ENCODE assay signal across 39 cellular contexts in the genomic region with DNA sequence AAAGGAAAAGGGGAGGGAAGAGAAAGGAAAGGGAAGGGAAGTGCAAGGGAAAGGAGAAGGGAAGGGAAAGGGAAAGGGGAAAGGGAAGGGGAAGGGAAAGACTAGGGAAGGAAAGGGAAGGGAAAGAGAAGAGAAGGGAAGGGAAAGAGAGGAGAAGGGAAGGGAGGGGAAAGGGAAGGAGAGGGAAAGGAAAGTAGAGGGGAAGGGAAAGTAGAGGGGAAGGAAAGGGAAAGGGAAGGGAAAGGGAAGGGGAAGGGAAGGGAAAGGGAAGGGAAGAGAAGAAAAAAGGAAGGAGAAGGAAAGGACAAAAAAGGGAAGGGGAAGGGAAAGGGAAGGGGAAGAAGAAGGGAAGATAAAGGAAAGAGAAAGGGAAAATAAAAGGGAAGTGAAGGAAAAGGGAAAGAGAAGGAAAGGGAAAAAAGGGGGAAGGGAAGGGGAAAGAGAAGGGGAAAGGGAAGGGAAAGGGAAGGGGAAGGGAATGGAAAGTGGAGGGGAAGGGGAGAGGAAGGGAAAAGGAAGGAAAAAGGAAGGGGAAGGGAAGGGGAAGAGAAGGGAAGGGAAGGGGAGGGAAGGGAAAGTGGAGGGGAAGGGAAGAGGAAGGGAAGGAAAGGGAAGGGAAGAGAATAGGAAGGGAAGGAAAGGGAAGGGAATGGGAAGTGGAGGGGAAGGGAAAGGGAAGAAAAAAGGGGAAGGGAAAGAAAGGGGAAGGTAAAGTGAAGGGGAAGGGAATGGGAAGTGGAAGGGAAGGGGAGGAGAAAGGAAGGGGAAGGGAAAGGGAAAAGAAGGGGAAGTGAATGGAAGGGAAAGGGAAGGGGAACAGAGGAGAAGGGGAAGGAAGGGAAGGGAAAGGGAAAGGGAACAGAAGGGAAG.
"Had no signal": no experiment of that assay in that cellular context is flagged by ENCODE, and none has a peak within 500 bp of the region (broad histone marks: within the 10 kb centered on the region; RNA-seq: fewer than 3 reads in every experiment).

No MANE protein-coding gene starts in this region.

- H3K36me3 ChIP-seq: ascending aorta, cardiac muscle cell had no signal

- H3K4me3 Mint-ChIP-seq: activated CD4-positive, alpha-beta memory T cell treated with anti-CD3 and anti-CD28 coated beads, Interleukin-2, amount 10 ng/mL, durations not matched to agents 7 days and 5 days; activated CD4-positive, alpha-beta T cell treated with anti-CD3 and anti-CD28 coated beads for 36 hours; activated CD4-positive, alpha-beta T cell treated with anti-CD3 and anti-CD28 coated beads, Interleukin-2, amount 10 ng/mL, durations not matched to agents 7 days and 5 days; activated CD8-positive, alpha-beta memory T cell treated with anti-CD3 and anti-CD28 coated beads, Interleukin-2, amount 10 ng/mL, durations not matched to agents 7 days and 5 days; activated CD8-positive, alpha-beta T cell treated with anti-CD3 and anti-CD28 coated beads, Interleukin-2, amount 10 ng/mL, durations not matched to agents 7 days and 5 days; activated naive CD4-positive, alpha-beta T cell treated with anti-CD3 and anti-CD28 coated beads, Interleukin-2, amount 10 ng/mL, durations not matched to agents 7 days and 5 days; activated naive CD4-positive, alpha-beta T cell treated with anti-CD3 and anti-CD28 coated beads, Interleukin-2, amount 50 U/mL, for 24 hours; activated naive CD8-positive, alpha-beta T cell; activated naive CD8-positive, alpha-beta T cell treated with anti-CD3 and anti-CD28 coated beads, Interleukin-2, amount 10 ng/mL, durations not matched to agents 7 days and 5 days; activated naive CD8-positive, alpha-beta T cell treated with anti-CD3 and anti-CD28 coated beads, Interleukin-2, amount 50 U/mL, for 24 hours; activated T-cell treated with anti-CD3 and anti-CD28 coated beads, Interleukin-2, amount 50 U/mL, for 24 hours; brain; central memory CD8-positive, alpha-beta T cell; T-helper 1 cell treated with Interleukin-12 subunit alpha and Interleukin-12 subunit beta and Interleukin-4 antibody, amounts not matched to agents 30 μg/mL and 1 μg/mL, for 36 hours; T-helper 2 cell treated with Interferon-gamma antibody and Interleukin-4, amounts not matched to agents 5 μg/mL and 100 μg/mL, for 36 hours had no signal

- H3K27ac Mint-ChIP-seq: activated CD4-positive, alpha-beta memory T cell treated with anti-CD3 and anti-CD28 coated beads, Interleukin-2, amount 10 ng/mL, durations not matched to agents 7 days and 5 days; activated CD4-positive, alpha-beta T cell treated with anti-CD3 and anti-CD28 coated beads for 36 hours; activated CD4-positive, alpha-beta T cell treated with anti-CD3 and anti-CD28 coated beads, Interleukin-2, amount 10 ng/mL, durations not matched to agents 7 days and 5 days; activated CD8-positive, alpha-beta memory T cell treated with anti-CD3 and anti-CD28 coated beads, Interleukin-2, amount 10 ng/mL, durations not matched to agents 7 days and 5 days; activated CD8-positive, alpha-beta T cell treated with anti-CD3 and anti-CD28 coated beads, Interleukin-2, amount 10 ng/mL, durations not matched to agents 7 days and 5 days; activated naive CD4-positive, alpha-beta T cell treated with anti-CD3 and anti-CD28 coated beads, Interleukin-2, amount 10 ng/mL, durations not matched to agents 7 days and 5 days; activated naive CD4-positive, alpha-beta T cell treated with anti-CD3 and anti-CD28 coated beads, Interleukin-2, amount 50 U/mL, for 24 hours; activated naive CD8-positive, alpha-beta T cell; activated naive CD8-positive, alpha-beta T cell treated with anti-CD3 and anti-CD28 coated beads, Interleukin-2, amount 10 ng/mL, durations not matched to agents 7 days and 5 days; activated naive CD8-positive, alpha-beta T cell treated with anti-CD3 and anti-CD28 coated beads, Interleukin-2, amount 50 U/mL, for 24 hours; activated T-cell treated with anti-CD3 and anti-CD28 coated beads, Interleukin-2, amount 50 U/mL, for 24 hours; activated T-helper 2 cell treated with anti-CD3 and anti-CD28 coated beads, Interferon-gamma antibody, Interleukin-2, Interleukin-4, amounts not matched to agents 10 μg/mL and 5 μg/mL and 100 μg/mL, durations not matched to agents 14 hours and 24 hours and 36 hours; T-helper 1 cell treated with Interleukin-12 subunit alpha and Interleukin-12 subunit beta and Interleukin-4 antibody, amounts not matched to agents 30 μg/mL and 1 μg/mL, for 36 hours; T-helper 2 cell treated with Interferon-gamma antibody and Interleukin-4, amounts not matched to agents 5 μg/mL and 100 μg/mL, for 36 hours had no signal

- DNase-seq: activated CD4-positive, alpha-beta memory T cell treated with anti-CD3 and anti-CD28 coated beads, Interleukin-2, amount 10 ng/mL, durations not matched to agents 7 days and 5 days; activated CD4-positive, alpha-beta T cell treated with anti-CD3 and anti-CD28 coated beads for 1 hour; activated CD4-positive, alpha-beta T cell treated with anti-CD3 and anti-CD28 coated beads for 36 hours; activated CD4-positive, alpha-beta T cell treated with anti-CD3 and anti-CD28 coated beads for 48 hours; activated CD4-positive, alpha-beta T cell treated with anti-CD3 and anti-CD28 coated beads, Interleukin-2, amount 10 ng/mL, durations not matched to agents 7 days and 5 days; activated CD4-positive, alpha-beta T cell treated with anti-CD3 and anti-CD28 coated beads, Interleukin-2, amount 50 U/mL, for 48 hours; activated CD4-positive, CD25-positive, alpha-beta regulatory T cell; activated CD8-positive, alpha-beta memory T cell treated with anti-CD3 and anti-CD28 coated beads for 24 hours; activated CD8-positive, alpha-beta memory T cell treated with anti-CD3 and anti-CD28 coated beads, Interleukin-2, amount 10 ng/mL, durations not matched to agents 7 days and 5 days; activated CD8-positive, alpha-beta memory T cell treated with anti-CD3 and anti-CD28 coated beads, Interleukin-2, amount 50 U/mL, for 48 hours; activated CD8-positive, alpha-beta T cell treated with anti-CD3 and anti-CD28 coated beads, Interleukin-2, amount 10 ng/mL, durations not matched to agents 7 days and 5 days; activated effector memory CD4-positive, alpha-beta T cell treated with Interleukin-2 at 50 U/mL for 16 hours; activated gamma-delta T cell; activated naive CD4-positive, alpha-beta T cell treated with anti-CD3 and anti-CD28 coated beads, Interleukin-2, amount 10 ng/mL, durations not matched to agents 7 days and 5 days; activated naive CD4-positive, alpha-beta T cell treated with Interleukin-2 at 50 U/mL for 16 hours; activated naive CD8-positive, alpha-beta T cell treated with anti-CD3 and anti-CD28 coated beads, Interleukin-2, amount 10 ng/mL, durations not matched to agents 7 days and 5 days; activated naive CD8-positive, alpha-beta T cell treated with anti-CD3 and anti-CD28 coated beads, Interleukin-2, amount 50 U/mL, for 24 hours; activated T-cell treated with anti-CD3 and anti-CD28 coated beads, Interleukin-2, amount 50 U/mL, for 24 hours; activated T-cell treated with anti-CD3 and anti-CD28 coated beads, Interleukin-2, amount 50 U/mL, for 48 hours; amygdala; anterior cingulate cortex; caudate nucleus; cerebellar nuclear complex; T-helper 1 cell; T-helper 2 cell; T-helper 9 cell had no signal

- H3K9me3 ChIP-seq: ascending aorta had no signal

- H3K27ac ChIP-seq: ascending aorta, cardiac muscle cell, VCaP had no signal

- H3K4me3 ChIP-seq: ascending aorta, cardiac muscle cell had no signal

- H3K27me3 ChIP-seq: ascending aorta, cardiac muscle cell had no signal

- H3K9me3 Mint-ChIP-seq: activated CD4-positive, alpha-beta memory T cell treated with anti-CD3 and anti-CD28 coated beads, Interleukin-2, amount 10 ng/mL, durations not matched to agents 7 days and 5 days; activated CD4-positive, alpha-beta T cell treated with anti-CD3 and anti-CD28 coated beads, Interleukin-2, amount 10 ng/mL, durations not matched to agents 7 days and 5 days; activated naive CD4-positive, alpha-beta T cell treated with anti-CD3 and anti-CD28 coated beads, Interleukin-2, amount 10 ng/mL, durations not matched to agents 7 days and 5 days; activated naive CD4-positive, alpha-beta T cell treated with anti-CD3 and anti-CD28 coated beads, Interleukin-2, amount 50 U/mL, for 24 hours; activated naive CD8-positive, alpha-beta T cell treated with anti-CD3 and anti-CD28 coated beads, Interleukin-2, amount 10 ng/mL, durations not matched to agents 7 days and 5 days; activated naive CD8-positive, alpha-beta T cell treated with anti-CD3 and anti-CD28 coated beads, Interleukin-2, amount 50 U/mL, for 24 hours; activated T-cell treated with anti-CD3 and anti-CD28 coated beads, Interleukin-2, amount 50 U/mL, for 24 hours; activated T-helper 2 cell treated with anti-CD3 and anti-CD28 coated beads, Interferon-gamma antibody, Interleukin-2, Interleukin-4, amounts not matched to agents 10 μg/mL and 5 μg/mL and 100 μg/mL, durations not matched to agents 14 hours and 24 hours and 36 hours; T-helper 1 cell treated with Interleukin-12 subunit alpha and Interleukin-12 subunit beta and Interleukin-4 antibody, amounts not matched to agents 30 μg/mL and 1 μg/mL, for 36 hours; T-helper 2 cell treated with Interferon-gamma antibody and Interleukin-4, amounts not matched to agents 5 μg/mL and 100 μg/mL, for 36 hours had no signal

- H3K27me3 Mint-ChIP-seq: activated CD4-positive, alpha-beta memory T cell treated with anti-CD3 and anti-CD28 coated beads, Interleukin-2, amount 10 ng/mL, durations not matched to agents 7 days and 5 days; activated CD8-positive, alpha-beta memory T cell treated with anti-CD3 and anti-CD28 coated beads, Interleukin-2, amount 10 ng/mL, durations not matched to agents 7 days and 5 days; activated naive CD4-positive, alpha-beta T cell treated with anti-CD3 and anti-CD28 coated beads, Interleukin-2, amount 10 ng/mL, durations not matched to agents 7 days and 5 days; activated naive CD8-positive, alpha-beta T cell treated with anti-CD3 and anti-CD28 coated beads, Interleukin-2, amount 10 ng/mL, durations not matched to agents 7 days and 5 days; brain had no signal

- ATAC-seq: activated CD4-positive, alpha-beta T cell treated with anti-CD3 and anti-CD28 coated beads for 36 hours; activated CD4-positive, CD25-positive, alpha-beta regulatory T cell treated with anti-CD3 and anti-CD28 coated beads, Interleukin-2, amount 50 U/mL, for 24 hours; activated CD8-positive, alpha-beta memory T cell treated with anti-CD3 and anti-CD28 coated beads, Interleukin-2, amount 10 ng/mL, durations not matched to agents 7 days and 5 days; activated CD8-positive, alpha-beta T cell treated with anti-CD3 and anti-CD28 coated beads, Interleukin-2, amount 10 ng/mL, durations not matched to agents 7 days and 5 days; activated naive CD8-positive, alpha-beta T cell treated with anti-CD3 and anti-CD28 coated beads, Interleukin-2, amount 50 U/mL, for 24 hours had no signal

- H3K4me1 ChIP-seq: ascending aorta had no signal

- FAIRE-seq: bronchial epithelial cell, TTC549 had no signal

- H3K4me1 Mint-ChIP-seq: activated CD4-positive, alpha-beta memory T cell treated with anti-CD3 and anti-CD28 coated beads, Interleukin-2, amount 10 ng/mL, durations not matched to agents 7 days and 5 days; activated CD4-positive, alpha-beta T cell treated with anti-CD3 and anti-CD28 coated beads for 36 hours; activated CD4-positive, alpha-beta T cell treated with anti-CD3 and anti-CD28 coated beads, Interleukin-2, amount 10 ng/mL, durations not matched to agents 7 days and 5 days; activated CD8-positive, alpha-beta memory T cell treated with anti-CD3 and anti-CD28 coated beads, Interleukin-2, amount 10 ng/mL, durations not matched to agents 7 days and 5 days; activated naive CD4-positive, alpha-beta T cell treated with anti-CD3 and anti-CD28 coated beads, Interleukin-2, amount 10 ng/mL, durations not matched to agents 7 days and 5 days; activated naive CD4-positive, alpha-beta T cell treated with anti-CD3 and anti-CD28 coated beads, Interleukin-2, amount 50 U/mL, for 24 hours; activated naive CD8-positive, alpha-beta T cell treated with anti-CD3 and anti-CD28 coated beads, Interleukin-2, amount 10 ng/mL, durations not matched to agents 7 days and 5 days; activated naive CD8-positive, alpha-beta T cell treated with anti-CD3 and anti-CD28 coated beads, Interleukin-2, amount 50 U/mL, for 24 hours; central memory CD8-positive, alpha-beta T cell had no signal

- H3K36me3 Mint-ChIP-seq: activated CD8-positive, alpha-beta memory T cell treated with anti-CD3 and anti-CD28 coated beads, Interleukin-2, amount 10 ng/mL, durations not matched to agents 7 days and 5 days; activated naive CD4-positive, alpha-beta T cell treated with anti-CD3 and anti-CD28 coated beads, Interleukin-2, amount 10 ng/mL, durations not matched to agents 7 days and 5 days; activated naive CD4-positive, alpha-beta T cell treated with anti-CD3 and anti-CD28 coated beads, Interleukin-2, amount 50 U/mL, for 24 hours; activated naive CD8-positive, alpha-beta T cell; activated naive CD8-positive, alpha-beta T cell treated with anti-CD3 and anti-CD28 coated beads, Interleukin-2, amount 10 ng/mL, durations not matched to agents 7 days and 5 days; brain had no signal
